In genomic region chr11:22702022-22702421, GRCh38 we compare ENCODE assay signal across 12 cellular contexts.
"Had no signal": no experiment of that assay in that cellular context is flagged by ENCODE, and none has a peak within 500 bp of the region (broad histone marks: within the 10 kb centered on the region; RNA-seq: fewer than 3 reads in every experiment).

No MANE protein-coding gene starts in this region.

- H3K4me3 ChIP-seq: lung, prostate gland, thoracic aorta had no signal

- DNase-seq: activated CD4-positive, alpha-beta memory T cell treated with anti-CD3 and anti-CD28 coated beads for 36 hours; activated T-cell treated with anti-CD3 and anti-CD28 coated beads, Interleukin-2, amount 50 U/mL, for 72 hours; effector memory CD8-positive, alpha-beta T cell; naive thymus-derived CD4-positive, alpha-beta T cell; stimulated activated CD4-positive, alpha-beta T cell treated with anti-CD3 and anti-CD28 coated beads, Interleukin-4, amount 100 ng/mL, for 4 hours; stimulated activated naive CD8-positive, alpha-beta T cell treated with anti-CD3 and anti-CD28 coated beads, Interleukin-15, amount 100 ng/mL, for 72 hours; T-cell; T1000 had no signal

- FAIRE-seq: urothelium cell line had no signal

- H3K36me3 ChIP-seq: prostate gland, thoracic aorta had no signal

- ATAC-seq: effector memory CD8-positive, alpha-beta T cell; naive thymus-derived CD4-positive, alpha-beta T cell; T-cell had no signal

- H3K27ac ChIP-seq: prostate gland, thoracic aorta had no signal

- H3K4me1 ChIP-seq: prostate gland had no signal

- H3K9me3 ChIP-seq: prostate gland, thoracic aorta had no signal
